Comparison of ENCODE assay signal across 9 cellular contexts in the genomic region with DNA sequence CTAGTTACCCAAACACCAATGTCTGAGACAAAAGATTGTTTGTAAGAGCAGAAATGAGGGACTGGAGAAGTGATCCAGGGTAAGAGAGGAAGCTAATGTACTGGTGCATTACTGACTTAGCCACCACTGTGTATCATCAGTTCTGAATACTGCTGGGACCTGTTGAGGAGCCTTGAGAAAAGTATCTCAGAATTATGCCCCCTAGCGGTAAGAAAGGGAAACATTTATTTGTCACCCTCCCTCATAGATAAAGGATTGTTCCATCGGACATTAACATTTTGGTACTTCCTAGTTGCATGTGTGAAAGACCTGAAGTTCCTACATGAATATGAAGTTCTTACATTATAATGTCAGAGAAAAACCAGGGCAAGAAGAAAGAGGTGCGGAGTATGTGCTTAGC.
A peak's percentile ranks its signal among the peaks of the same experiment; 100 is the strongest.
DNase-seq lines count a peak whose midpoint lies in the region; ATAC-seq and TF ChIP-seq lines count a peak whose summit lies in the region.
"Had no signal": no experiment of that assay in that cellular context is flagged by ENCODE, and none has a peak within 500 bp of the region (broad histone marks: within the 10 kb centered on the region; RNA-seq: fewer than 3 reads in every experiment).

No MANE protein-coding gene starts in this region.

- ATAC-seq in HG02798 (IDR thresholded peaks at IDR 0.05; ENCODE audit: poor library complexity, unreplicated experiment) (peak; percentile 62), right lobe of liver (no peak), GM18505 (IDR thresholded peaks at IDR 0.05; ENCODE audit: unreplicated experiment) (no peak)

- 58% methylated on average over 3 of the region's 3 CpGs for WGBS in right lobe of liver (ENCODE audit: insufficient coverage, low coverage, low lambda C conversion rate, missing lambda C conversion rate)

- intact Hi-C loops in right lobe of liver (cut with DNase I): no loop called here

- DNase-seq in GM13977 (ENCODE audit: low spot score): no peak
- DNase-seq in SKM-1 (lab: John Stamatoyannopoulos, UW; ENCODE audit: unreplicated experiment): peak; percentile 2
- no peak for DNase-seq in right lobe of liver
- DNase-seq in NCI-H2029 treated with DMSO at 0.1 percent for 48 hours (lab: John Stamatoyannopoulos, UW): no peak
- DNase-seq in T-helper 9 cell: no peak
- DNase-seq in G401 (ENCODE audit: low spot score): no peak

- no peaks in the 10 kb centered on the region for H3K27me3 ChIP-seq in right lobe of liver

- H3K9me3 ChIP-seq in right lobe of liver: no peaks in the 10 kb centered on the region

- H3K36me3 ChIP-seq in right lobe of liver: no peaks in the 10 kb centered on the region

- H3K4me1 ChIP-seq in right lobe of liver: no peaks in the 10 kb centered on the region
- H3K4me1 ChIP-seq: parathyroid adenoma had no signal

- TF ChIP-seq POLR2A in right lobe of liver (IDR thresholded peaks at IDR 0.05): no peak
- TF ChIP-seq POLR2A in GM18505 (IDR thresholded peaks at IDR 0.05; ENCODE audit: borderline replicate concordance, extremely low read depth, insufficient read depth, insufficient read length): no peak

- no peak overlapping the region for H3K27ac ChIP-seq in right lobe of liver
- H3K27ac ChIP-seq: parathyroid adenoma had no signal

- H3K4me3 ChIP-seq in right lobe of liver: no peak overlapping the region

- in situ Hi-C loops in GM13977 (cut with MboI; ENCODE audit: low pct_unique_long_range_greater_than_20kb, low sequenced_read_pairs, unreplicated experiment): no loop called here
- in situ Hi-C loops in G401 (cut with HindIII; ENCODE audit: low sequenced_read_pairs): no loop called here

- TF ChIP-seq CTCF in GM13977 (IDR thresholded peaks at IDR 0.05; ENCODE audit: extremely low read depth, insufficient read depth, missing control alignments) (peak; percentile 61), right lobe of liver (IDR thresholded peaks at IDR 0.05) (peak; percentile 9 to 51 (median 40))
